ENCODE assay signal across 10 cellular contexts in genomic region chr5:56259002-56259511, GRCh38. TPM values are rescaled to one million over a fixed set of nuclear protein-coding genes. Genes with fewer than 3 reads are reported as not detected.
DNase-seq lines count a peak whose midpoint lies in the region; ATAC-seq, FAIRE-seq and TF ChIP-seq lines count a peak whose summit lies in the region.
"Had no signal": no experiment of that assay in that cellular context is flagged by ENCODE, and none has a peak within 500 bp of the region (broad histone marks: within the 10 kb centered on the region; RNA-seq: fewer than 3 reads in every experiment).

No MANE protein-coding gene starts in this region.

- no peak overlapping the region for H3K4ac ChIP-seq in mesenchymal stem cell (ENCODE audit: low read depth in 1 of 2, low read length in 2 of 2)

- no peak overlapping the region for H4K91ac ChIP-seq in mesenchymal stem cell (ENCODE audit: low read length)

- no peak overlapping the region for H2BK15ac ChIP-seq in mesenchymal stem cell (ENCODE audit: low read depth, poor library complexity, severe bottlenecking)

- WGBS in mesenchymal stem cell: 0% methylated on average over 1 of the region's 2 CpGs
- WGBS in thyroid gland, 2 donors: 65 to 70% methylated on average over 2 of the region's 2 CpGs

- H4K8ac ChIP-seq in mesenchymal stem cell (ENCODE audit: low read length): no peak overlapping the region

- H3K9me3 Mint-ChIP-seq in Calu3 (ENCODE audit: low read depth, unreplicated experiment): no peaks in the 10 kb centered on the region
- H3K9me3 Mint-ChIP-seq in astrocyte (ENCODE audit: unreplicated experiment): no peaks in the 10 kb centered on the region

- H3K9ac ChIP-seq in astrocyte (ENCODE audit: low read length) (peak overlapping the region; percentile 16), mesenchymal stem cell (ENCODE audit: low read length) (peak overlapping the region; percentile 64)
- H3K9ac ChIP-seq: parathyroid adenoma had no signal

- H3K4me2 ChIP-seq in astrocyte (ENCODE audit: low read length) (peak overlapping the region; percentile 62), mesenchymal stem cell (ENCODE audit: low read length, poor library complexity, severe bottlenecking) (no peak overlapping the region)

- TF ChIP-seq CTCF in Calu3 (IDR thresholded peaks at IDR 0.05; ENCODE audit: unreplicated experiment) (no peak), astrocyte (IDR thresholded peaks at IDR 0.05; ENCODE audit: insufficient read depth, low read depth, low read length) (no peak), thyroid gland (IDR thresholded peaks at IDR 0.05) (no peak)

- peak; percentile 85 for FAIRE-seq in H54 (lab: Jason Lieb, UNC)
- peak; percentile 100 for FAIRE-seq in astrocyte (lab: Jason Lieb, UNC)
- FAIRE-seq: TTC549 had no signal

- TF ChIP-seq POLR2A in H54 (IDR thresholded peaks at IDR 0.05; ENCODE audit: low read depth, low read length) (no peak), thyroid gland (IDR thresholded peaks at IDR 0.05) (no peak)

- no peak overlapping the region for H3K23ac ChIP-seq in mesenchymal stem cell (ENCODE audit: low read length in 2 of 2)

- H2AFZ ChIP-seq in astrocyte (ENCODE audit: low read depth, low read length) (no peak overlapping the region), mesenchymal stem cell (ENCODE audit: low read depth, low read length) (no peak overlapping the region)
- H2AFZ ChIP-seq: parathyroid adenoma had no signal

- H3K9me3 ChIP-seq in astrocyte (ENCODE audit: insufficient read depth, low read depth, low read length) (no peaks in the 10 kb centered on the region), mesenchymal stem cell (ENCODE audit: control insufficient read depth, low read length) (no peaks in the 10 kb centered on the region), thyroid gland (no peaks in the 10 kb centered on the region)

- H4K20me1 ChIP-seq in astrocyte (ENCODE audit: insufficient read depth, low read length): no peaks in the 10 kb centered on the region

- H3K4me3 ChIP-seq in astrocyte (ENCODE audit: insufficient read depth, low read depth, low read length) (no peak overlapping the region), mesenchymal stem cell (ENCODE audit: insufficient read depth in 1 of 2, low read depth in 1 of 2, low read length in 2 of 2) (no peak overlapping the region), thyroid gland (replicated peaks in 1 of 3) (no peak overlapping the region)

- CTCF ChIA-PET in Calu3 (lab: Charles Lee): no interaction called here

- H3K4me1 ChIP-seq in astrocyte (ENCODE audit: insufficient read depth, low read length) (peaks cover 11% of the 10 kb centered on the region), mesenchymal stem cell (ENCODE audit: control insufficient read depth, insufficient read depth, low read depth, low read length) (peaks cover 5% of the 10 kb centered on the region), thyroid gland (peaks cover 3 to 22% of the 10 kb centered on the region in 2 donors)
- H3K4me1 ChIP-seq: parathyroid adenoma had no signal

- BruUV-seq in Calu3 (replicated peaks; lab: Mats Ljungman, UMichigan): no TSS peak

- no peaks in the 10 kb centered on the region for H3K79me1 ChIP-seq in mesenchymal stem cell (replicated peaks; ENCODE audit: low read length, poor library complexity, severe bottlenecking)

- no peak overlapping the region for H3K14ac ChIP-seq in mesenchymal stem cell (ENCODE audit: low read length in 2 of 2)

- DNase-seq in Calu3: no peak
- peak; percentile 42 for DNase-seq in H54 (ENCODE audit: insufficient read length, low spot score)
- peak; percentile 96 for DNase-seq in astrocyte (ENCODE audit: low read depth)
- peak; percentile 98 for DNase-seq in mesenchymal stem cell
- no peak for DNase-seq in thyroid gland
- DNase-seq in mesenteric fat pad (ENCODE audit: low spot score): no peak

- H2BK120ac ChIP-seq in mesenchymal stem cell (ENCODE audit: low read depth, low read length): no peak overlapping the region

- peak overlapping the region in 1 of 2 experiments; percentile 56 for H2BK12ac ChIP-seq in mesenchymal stem cell (ENCODE audit: low read length in 2 of 2)

- H3K27ac Mint-ChIP-seq in Calu3 (ENCODE audit: unreplicated experiment): peak overlapping the region; percentile 61
- H3K27ac Mint-ChIP-seq in astrocyte (ENCODE audit: unreplicated experiment): no peak overlapping the region

- ATAC-seq in HG02938 (IDR thresholded peaks at IDR 0.05; ENCODE audit: unreplicated experiment) (no peak), GM19351 (IDR thresholded peaks at IDR 0.05; ENCODE audit: unreplicated experiment) (no peak)

- peak overlapping the region in 1 of 2 experiments; percentile 66 for H3K18ac ChIP-seq in mesenchymal stem cell (ENCODE audit: low read depth in 1 of 2, low read length in 2 of 2)

- H3K36me3 Mint-ChIP-seq in Calu3 (ENCODE audit: insufficient read depth, unreplicated experiment): no peaks in the 10 kb centered on the region
- H3K36me3 Mint-ChIP-seq in astrocyte (ENCODE audit: low read depth, unreplicated experiment): no peaks in the 10 kb centered on the region

- H3K27me3 ChIP-seq in astrocyte (ENCODE audit: insufficient read depth, low read length): no peaks in the 10 kb centered on the region
- no peaks in the 10 kb centered on the region for H3K27me3 ChIP-seq in mesenchymal stem cell (ENCODE audit: control insufficient read depth in 1 of 2, insufficient read depth in 1 of 2, low read length in 2 of 2)
- no peaks in the 10 kb centered on the region for H3K27me3 ChIP-seq in thyroid gland

- H3K27me3 Mint-ChIP-seq in Calu3 (ENCODE audit: unreplicated experiment): no peaks in the 10 kb centered on the region
- no peaks in the 10 kb centered on the region for H3K27me3 Mint-ChIP-seq in astrocyte (ENCODE audit: low read depth, unreplicated experiment)

- no peak overlapping the region for H2AK5ac ChIP-seq in mesenchymal stem cell (ENCODE audit: low read length, severe bottlenecking)

- intact Hi-C loops in Calu3 (cut with micrococcal nuclease; ENCODE audit: unreplicated experiment): no loop called here
- intact Hi-C loops in thyroid gland (cut with DNase I): no loop called here

- H3K36me3 ChIP-seq in astrocyte (ENCODE audit: insufficient read depth, low read length): no peaks in the 10 kb centered on the region
- H3K36me3 ChIP-seq in mesenchymal stem cell (ENCODE audit: control insufficient read depth in 1 of 2, insufficient read depth in 2 of 2, low read depth in 1 of 2, low read length in 2 of 2): no peaks in the 10 kb centered on the region
- no peaks in the 10 kb centered on the region for H3K36me3 ChIP-seq in thyroid gland

- no peaks in the 10 kb centered on the region for H3K4me1 Mint-ChIP-seq in Calu3 (ENCODE audit: low read depth, unreplicated experiment)
- H3K4me1 Mint-ChIP-seq in astrocyte (ENCODE audit: low read depth, unreplicated experiment): peaks cover 1% of the 10 kb centered on the region

- H3K79me2 ChIP-seq in astrocyte (ENCODE audit: insufficient read depth, low read length): no peaks in the 10 kb centered on the region
- H3K79me2 ChIP-seq: parathyroid adenoma had no signal

- H3K4me3 Mint-ChIP-seq in Calu3 (ENCODE audit: low read depth, unreplicated experiment): no peak overlapping the region
- peak overlapping the region; percentile 10 for H3K4me3 Mint-ChIP-seq in astrocyte (ENCODE audit: unreplicated experiment)

- no peak overlapping the region for H2BK5ac ChIP-seq in mesenchymal stem cell (ENCODE audit: low read depth, low read length, poor library complexity, severe bottlenecking)

- H3K27ac ChIP-seq in astrocyte (ENCODE audit: low read depth, low read length): peak overlapping the region; percentile 56
- peak overlapping the region; percentile 77 for H3K27ac ChIP-seq in mesenchymal stem cell (ENCODE audit: low read length, poor library complexity, severe bottlenecking)
- H3K27ac ChIP-seq in thyroid gland: no peak overlapping the region
- H3K27ac ChIP-seq: parathyroid adenoma had no signal

RNA-seq across cellular contexts. Expression of gene ANKRD55, which starts 25.9 kb away (rescaled TPM):
- total RNA-seq in Calu3 (2022) (not detected in 2 replicates), astrocyte (not detected in 2 replicates), thyroid gland (under 1 TPM in 2 of 4 donors, not detected in 2; 0.22 to 0.94 TPM), mesenteric fat pad (not detected)
- 0.91 TPM for polyA plus RNA-seq in mesenchymal stem cell (2013, experiment 1 of 2)
- polyA plus RNA-seq in mesenchymal stem cell (2013, experiment 2 of 2): 0.86 TPM

Comparison
In these comparisons a context has a peak if more than half of its experiments do, and no peak if none do; other contexts are left out.
1. DNase-seq: peak in H54 (single experiment), astrocyte (single experiment) and mesenchymal stem cell (single experiment); none in Calu3 (single experiment), thyroid gland (0 of 2) and mesenteric fat pad (single experiment).
2. H3K27ac ChIP-seq: peak in astrocyte (single experiment) and mesenchymal stem cell (single experiment); none in thyroid gland (0 of 3).